Comparison of ENCODE assay signal across 13 cellular contexts in genomic region chr16:15518412-15519351, GRCh38.
DNase-seq lines count a peak whose midpoint lies in the region; ATAC-seq and TF ChIP-seq lines count a peak whose summit lies in the region.
"Had no signal": no experiment of that assay in that cellular context is flagged by ENCODE, and none has a peak within 500 bp of the region (broad histone marks: within the 10 kb centered on the region; RNA-seq: fewer than 3 reads in every experiment).

No MANE protein-coding gene starts in this region.

- peaks cover 41% of the 10 kb centered on the region for H3K4me1 ChIP-seq in left ventricle myocardium inferior
- H3K4me1 ChIP-seq: Caco-2 had no signal

- intact Hi-C loops in left ventricle myocardium inferior (cut with micrococcal nuclease), result no loop called here

- ATAC-seq in GM21723 (IDR thresholded peaks at IDR 0.05; ENCODE audit: unreplicated experiment) (no peak), HG02885 (IDR thresholded peaks at IDR 0.05; ENCODE audit: poor library complexity, unreplicated experiment) (no peak)

- H3K4me3 ChIP-seq in left ventricle myocardium inferior, result no peak overlapping the region
- H3K4me3 ChIP-seq: cardiac muscle cell had no signal

- H3K27me3 ChIP-seq in left ventricle myocardium inferior (ENCODE audit: low read depth), result no peaks in the 10 kb centered on the region
- H3K27me3 ChIP-seq: cardiac muscle cell had no signal

- in situ Hi-C loops in Caki2 (cut with HindIII; ENCODE audit: low pct_unique_long_range_greater_than_20kb, low sequenced_read_pairs), result loop anchor here (25.0 kb wide), 1 partner anchor 106 kb away; no protein-coding TSS in a partner anchor

- H3K36me3 ChIP-seq in left ventricle myocardium inferior, result peaks cover 20% of the 10 kb centered on the region
- H3K36me3 ChIP-seq: cardiac muscle cell had no signal

- peak; percentile 92 for DNase-seq in Caki2 (ENCODE audit: low read depth)
- peak; percentile 92 for DNase-seq in amniotic epithelial cell (ENCODE audit: low read depth)
- DNase-seq in left ventricle myocardium inferior, result peak; percentile 46
- DNase-seq in pulmonary artery endothelial cell (ENCODE audit: low read depth, low spot score), result peak; percentile 48
- DNase-seq in GM19240 (ENCODE audit: insufficient read length, low spot score), result no peak
- DNase-seq in GDM1 (lab: John Stamatoyannopoulos, UW), result no peak
- DNase-seq: activated CD4-positive, alpha-beta memory T cell treated with anti-CD3 and anti-CD28 coated beads for 36 hours; Caco-2; islet precursor cell; stimulated activated CD4-positive, alpha-beta T cell treated with anti-CD3 and anti-CD28 coated beads, Interleukin-4, amount 100 ng/mL, for 24 hours had no signal

- no peaks in the 10 kb centered on the region for H3K9me3 ChIP-seq in left ventricle myocardium inferior (replicated peaks)
- H3K9me3 ChIP-seq: Caco-2 had no signal

- no peak for TF ChIP-seq CTCF in left ventricle myocardium inferior (IDR thresholded peaks at IDR 0.05; ENCODE audit: borderline replicate concordance)

- peak overlapping the region; percentile 36 for H3K27ac ChIP-seq in left ventricle myocardium inferior (replicated peaks)
- H3K27ac ChIP-seq: cardiac muscle cell had no signal

Comparison
In these comparisons a context has a peak if more than half of its experiments do, and no peak if none do; other contexts are left out.
1. DNase-seq: peak in Caki2 (single experiment), amniotic epithelial cell (single experiment), left ventricle myocardium inferior (single experiment) and pulmonary artery endothelial cell (single experiment); none in GM19240 (single experiment) and GDM1 (single experiment).